In genomic region chr5:178585465-178585864, GRCh38 we compare ENCODE assay signal across 7 cellular contexts. TPM values are rescaled to one million over a fixed set of nuclear protein-coding genes. Genes with fewer than 3 reads are reported as not detected.
DNase-seq lines count a peak whose midpoint lies in the region; ATAC-seq, FAIRE-seq and TF ChIP-seq lines count a peak whose summit lies in the region.
"Not testable (repeated sequence)": the region's sequence is repeated elsewhere in the genome, so short reads cannot be mapped to it uniquely, and the experiment has no call there.

No MANE protein-coding gene starts in this region.

- FAIRE-seq in GM12892 (lab: Jason Lieb, UNC): peak; percentile 100

- TF ChIP-seq POLR2A in GM12892 (IDR thresholded peaks at IDR 0.05; ENCODE audit: low read depth, low read length): not testable (repeated sequence)

- ATAC-seq in HG03378 (IDR thresholded peaks at IDR 0.05; ENCODE audit: unreplicated experiment): peak; percentile 69

- DNase-seq in GM12892 (ENCODE audit: insufficient read length): not testable (repeated sequence)
- DNase-seq in T-helper 1 cell: peak in 3 of 5 donors; percentile 27 to 66 (median 54)
- DNase-seq in astrocyte of the hippocampus (ENCODE audit: low read depth, low spot score): peak; percentile 54
- DNase-seq in globus pallidus (ENCODE audit: low spot score): peak; percentile 44
- peak; percentile 5 to 48 for DNase-seq in lung microvascular endothelial cell (ENCODE audit: low read depth in 2 of 2)
- peak; percentile 22 to 28 for DNase-seq in stimulated activated CD4-positive, alpha-beta T cell treated with anti-CD3 and anti-CD28 coated beads, Interleukin-15, amount 100 ng/mL, for 1 hour (ENCODE audit: low read depth in 1 of 2, low spot score in 1 of 2)

RNA-seq across cellular contexts. Expression of gene COL23A1, which starts 4.7 kb away (rescaled TPM):
- polyA plus RNA-seq in GM12892 (2012; ENCODE audit: missing spikeins): not detected
- under 0.01 and 0.40 TPM in 2 replicates for total RNA-seq in lung microvascular endothelial cell

RNA-seq across cellular contexts. Expression of gene CLK4, which starts 41.4 kb away (rescaled TPM):
- polyA plus RNA-seq in GM12892 (2012; ENCODE audit: missing spikeins): 13.8 TPM
- total RNA-seq in lung microvascular endothelial cell: 10.5 and 26.0 TPM in 2 replicates
